1 cellular context compared by ENCODE assay signal in genomic region chrX:13653022-13653693, GRCh38.
TF ChIP-seq lines count a peak whose summit lies in the region.

Gene TCEANC, plus strand, starts transcription at chrX:13653141. Its CDS starts 9,368 bp downstream, at chrX:13662509.

TF ChIP-seq in HEK293, 187 proteins besides CTCF, POLR2A, EP300 and RAD21 (continued from another document):
- TF ChIP-seq PRDM1 (tag by site-specific recombination; IDR thresholded peaks at IDR 0.05) (peak; percentile 56; the same call in 1 of the 2 replicates), ZBTB17 (tag by site-specific recombination; IDR thresholded peaks at IDR 0.05) (peak; percentile 75), EGR2 (tag by site-specific recombination; IDR thresholded peaks at IDR 0.05; ENCODE audit: low read depth) (peak; percentile 55; the same call in 1 of the 2 replicates)
